1 cellular context compared by ENCODE assay signal in genomic region chr14:81221579-81222102, GRCh38.
TF ChIP-seq lines count a peak whose summit lies in the region.

No MANE protein-coding gene starts in this region.

TF ChIP-seq in K562, 482 proteins besides CTCF, POLR2A, EP300 and RAD21 (continued from another document and continues in another):
- TF ChIP-seq RREB1 (CRISPR knock-in tag; IDR thresholded peaks at IDR 0.05) (no peak), TAF9B (IDR thresholded peaks at IDR 0.05; ENCODE audit: partially characterized antibody) (peak; percentile 14), ZNF644 (tag; IDR thresholded peaks at IDR 0.05; ENCODE audit: low read depth) (0 out of 2 replicates have a peak, but pooled peaks have one; percentile 36), KDM5B (IDR thresholded peaks at IDR 0.05; ENCODE audit: insufficient replicate concordance, low read depth, low read length) (peak; percentile 72), ETS1 (conservative IDR thresholded peaks at IDR 0.05; ENCODE audit: control insufficient read depth, low read depth, low read length) (no peak), TAF7 (tag; IDR thresholded peaks at IDR 0.05) (0 out of 2 replicates have a peak, but pooled peaks have one; percentile 18), ZFX (CRISPR knock-in tag; IDR thresholded peaks at IDR 0.05) (peak; percentile 72), SMARCE1 (IDR thresholded peaks at IDR 0.05) (0 out of 2 replicates have a peak, but pooled peaks have one; percentile 8), SAP30 (IDR thresholded peaks at IDR 0.05; ENCODE audit: borderline replicate concordance, insufficient read depth, low read depth, low read length, poor library complexity, severe bottlenecking) (no peak), SLC30A9 (CRISPR knock-in tag; IDR thresholded peaks at IDR 0.05) (no peak), CEBPG (CRISPR knock-in tag; IDR thresholded peaks at IDR 0.05) (no peak), CEBPG (tag; conservative IDR thresholded peaks at IDR 0.05 in 1 of 2, IDR thresholded peaks at IDR 0.05 in 1 of 2) (no peak), SMAD3 (CRISPR knock-in tag; conservative IDR thresholded peaks at IDR 0.05) (0 out of 2 replicates have a peak, but pooled peaks have one; percentile 35), STAT6 (CRISPR knock-in tag; IDR thresholded peaks at IDR 0.05) (0 out of 2 replicates have a peak, but pooled peaks have one; percentile 39), KLF6 (CRISPR knock-in tag; IDR thresholded peaks at IDR 0.05; ENCODE audit: borderline replicate concordance) (no peak), EP400 (IDR thresholded peaks at IDR 0.05) (no peak), ZNF318 (IDR thresholded peaks at IDR 0.05; ENCODE audit: borderline replicate concordance in 1 of 2, low read depth in 1 of 2) (no peak), KAT7 (CRISPR knock-in tag; IDR thresholded peaks at IDR 0.05; ENCODE audit: borderline replicate concordance) (0 out of 2 replicates have a peak, but pooled peaks have one; percentile 52), ZNF589 (CRISPR knock-in tag; IDR thresholded peaks at IDR 0.05; ENCODE audit: low read depth) (peak; percentile 81), SFPQ (IDR thresholded peaks at IDR 0.05; ENCODE audit: low read depth, low read length) (no peak), ZNF175 (CRISPR knock-in tag; IDR thresholded peaks at IDR 0.05; ENCODE audit: low read depth) (0 out of 2 replicates have a peak, but pooled peaks have one; percentile 29), NKRF (IDR thresholded peaks at IDR 0.05; ENCODE audit: borderline replicate concordance) (no peak), ID3 (CRISPR knock-in tag; IDR thresholded peaks at IDR 0.05) (no peak), ID3 (tag; IDR thresholded peaks at IDR 0.05) (peak; percentile 48; the same call in 1 of the 2 replicates), CHAMP1 (IDR thresholded peaks at IDR 0.05) (no peak), TBP (optimal IDR thresholded peaks at IDR 0.05; ENCODE audit: low read depth, low read length) (no peak), GTF2F1 (IDR thresholded peaks at IDR 0.05; ENCODE audit: low read depth, low read length) (no peak)
